ENCODE assay signal across 1 cellular context in genomic region chr4:95220205-95221175, GRCh38.
A peak's percentile ranks its signal among the peaks of the same experiment; 100 is the strongest.
TF ChIP-seq lines count a peak whose summit lies in the region.

No MANE protein-coding gene starts in this region.

TF ChIP-seq in HepG2, 621 proteins besides CTCF, POLR2A, EP300 and RAD21 (continued from another document and continues in another):
- TF ChIP-seq ZBTB43 (CRISPR knock-in tag; conservative IDR thresholded peaks at IDR 0.05) (no peak), FOXA1 (IDR thresholded peaks at IDR 0.05) (no peak), FOXA1 (CRISPR knock-in tag; IDR thresholded peaks at IDR 0.05) (peak; percentile 48; the same call in 1 of the 2 replicates), RNF219 (CRISPR knock-in tag; IDR thresholded peaks at IDR 0.05) (no peak), ZNF609 (CRISPR knock-in tag; IDR thresholded peaks at IDR 0.05; ENCODE audit: borderline replicate concordance) (peak; percentile 98), ZSCAN30 (CRISPR knock-in tag; IDR thresholded peaks at IDR 0.05) (no peak), ZBTB40 (IDR thresholded peaks at IDR 0.05) (no peak), ZBTB40 (CRISPR knock-in tag; IDR thresholded peaks at IDR 0.05) (no peak), ZNF710 (CRISPR knock-in tag; IDR thresholded peaks at IDR 0.05; ENCODE audit: borderline replicate concordance) (no peak), ZNF18 (CRISPR knock-in tag; IDR thresholded peaks at IDR 0.05; ENCODE audit: insufficient replicate concordance) (no peak), PCBP1 (IDR thresholded peaks at IDR 0.05; ENCODE audit: borderline replicate concordance, low read depth, low read length) (no peak), SMARCC2 (IDR thresholded peaks at IDR 0.05) (no peak), ZNF781 (CRISPR knock-in tag; IDR thresholded peaks at IDR 0.05; ENCODE audit: borderline replicate concordance, not compliant biosample characterization) (no peak), ZNF251 (CRISPR knock-in tag; IDR thresholded peaks at IDR 0.05) (no peak), TEF (CRISPR knock-in tag; IDR thresholded peaks at IDR 0.05) (no peak), ZNF34 (CRISPR knock-in tag; IDR thresholded peaks at IDR 0.05; ENCODE audit: borderline replicate concordance) (no peak), ZNF510 (CRISPR knock-in tag; IDR thresholded peaks at IDR 0.05; ENCODE audit: low read depth) (no peak), ZNF446 (CRISPR knock-in tag; IDR thresholded peaks at IDR 0.05) (no peak), HOXA3 (CRISPR knock-in tag; IDR thresholded peaks at IDR 0.05) (no peak), GFI1 (CRISPR knock-in tag; IDR thresholded peaks at IDR 0.05; ENCODE audit: borderline replicate concordance) (peak; percentile 91), NR2F2 (IDR thresholded peaks at IDR 0.05; ENCODE audit: borderline replicate concordance, low read depth) (peak; percentile 97), ZNF496 (CRISPR knock-in tag; IDR thresholded peaks at IDR 0.05; ENCODE audit: insufficient replicate concordance) (no peak), ZNF615 (CRISPR knock-in tag; IDR thresholded peaks at IDR 0.05; ENCODE audit: borderline replicate concordance) (no peak), HDAC2 (CRISPR knock-in tag; IDR thresholded peaks at IDR 0.05) (peak; percentile 57), RFX1 (IDR thresholded peaks at IDR 0.05) (no peak), ZNF503 (CRISPR knock-in tag; IDR thresholded peaks at IDR 0.05) (peak; percentile 87; the same call in 1 of the 2 replicates), ZNF552 (CRISPR knock-in tag; IDR thresholded peaks at IDR 0.05; ENCODE audit: borderline replicate concordance) (no peak), POLR2G (IDR thresholded peaks at IDR 0.05; ENCODE audit: low read depth, low read length) (no peak), ZNF691 (CRISPR knock-in tag; IDR thresholded peaks at IDR 0.05; ENCODE audit: borderline replicate concordance, low read depth) (no peak)
